19 cellular contexts compared by ENCODE assay signal in the genomic region with DNA sequence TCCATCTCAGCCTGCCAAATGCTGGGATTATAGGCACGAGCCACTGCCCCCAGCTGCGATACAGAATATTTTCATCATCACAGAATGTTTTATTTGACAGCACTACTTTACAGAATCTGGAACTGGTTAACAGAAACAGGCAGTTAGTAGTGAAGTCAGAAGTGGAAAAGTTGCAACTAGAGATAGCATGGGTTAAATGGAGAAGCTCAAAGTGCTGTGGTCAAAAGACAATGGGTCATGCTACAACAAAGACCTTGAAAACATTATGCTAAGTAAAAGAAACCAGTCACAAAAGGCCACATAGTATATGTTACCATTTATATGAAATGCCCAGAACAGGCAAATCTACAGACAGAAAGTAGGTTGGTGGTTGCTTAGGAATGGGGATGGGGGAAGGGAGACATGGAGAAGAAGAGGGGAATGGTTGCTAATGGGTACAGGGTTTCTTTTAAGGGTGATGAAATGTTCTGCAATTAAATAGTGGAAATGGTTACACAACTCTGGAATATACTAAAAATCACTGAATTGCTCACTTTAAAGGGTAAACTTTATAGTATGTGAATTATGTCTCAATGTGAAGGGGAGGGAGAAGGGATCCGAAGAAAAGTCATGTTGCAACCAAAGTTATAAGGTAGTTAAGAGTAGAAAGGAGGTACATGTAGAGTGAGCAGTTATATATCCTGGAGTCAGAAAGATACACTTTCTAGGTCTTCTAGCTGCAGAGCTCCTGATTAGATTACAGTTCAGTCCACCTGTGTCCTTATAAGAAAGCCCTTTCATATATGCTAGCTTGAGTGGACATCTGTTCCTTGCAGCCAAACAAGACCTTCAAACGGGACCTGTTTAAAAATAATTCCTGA. TPM values are rescaled to one million over a fixed set of nuclear protein-coding genes. Genes with fewer than 3 reads are reported as not detected.
DNase-seq lines count a peak whose midpoint lies in the region; ATAC-seq and TF ChIP-seq lines count a peak whose summit lies in the region.
"Had no signal": no experiment of that assay in that cellular context is flagged by ENCODE, and none has a peak within 500 bp of the region (broad histone marks: within the 10 kb centered on the region; RNA-seq: fewer than 3 reads in every experiment).

No MANE protein-coding gene starts in this region.

- no peak overlapping the region for H3K9ac ChIP-seq in KMS-11

- H3K36me3 Mint-ChIP-seq in stimulated activated effector memory CD8-positive, alpha-beta T cell treated with anti-CD3 and anti-CD28 coated beads, Interleukin-12 subunit alpha, Interleukin-12 subunit beta, amount 100 ng/mL, for 72 hours, result peaks cover 23% of the 10 kb centered on the region

- H3K79me2 ChIP-seq in KMS-11 (ENCODE audit: insufficient read depth, low read depth) (peaks cover 74% of the 10 kb centered on the region), osteoblast (ENCODE audit: insufficient read depth, low read length) (peaks cover 95% of the 10 kb centered on the region)

- H3K27ac Mint-ChIP-seq in stimulated activated effector memory CD8-positive, alpha-beta T cell treated with anti-CD3 and anti-CD28 coated beads, Interleukin-12 subunit alpha, Interleukin-12 subunit beta, amount 100 ng/mL, for 72 hours, result no peak overlapping the region
- H3K27ac Mint-ChIP-seq: T-helper 17 cell had no signal

- H4K20me1 ChIP-seq in KMS-11 (ENCODE audit: insufficient read depth) (peaks cover 6% of the 10 kb centered on the region), osteoblast (ENCODE audit: insufficient read depth, low read length) (peaks cover 48% of the 10 kb centered on the region)

- H3K9me3 Mint-ChIP-seq in stimulated activated effector memory CD8-positive, alpha-beta T cell treated with anti-CD3 and anti-CD28 coated beads, Interleukin-12 subunit alpha, Interleukin-12 subunit beta, amount 100 ng/mL, for 72 hours, result no peaks in the 10 kb centered on the region

- H3K4me3 Mint-ChIP-seq in stimulated activated effector memory CD8-positive, alpha-beta T cell treated with anti-CD3 and anti-CD28 coated beads, Interleukin-12 subunit alpha, Interleukin-12 subunit beta, amount 100 ng/mL, for 72 hours, result no peak overlapping the region
- H3K4me3 Mint-ChIP-seq: T-helper 17 cell had no signal

- H3K27me3 ChIP-seq in KMS-11 (ENCODE audit: insufficient read depth, low read depth) (no peaks in the 10 kb centered on the region), osteoblast (ENCODE audit: insufficient read depth, low read length) (no peaks in the 10 kb centered on the region)

- no peak for ATAC-seq in stimulated activated effector memory CD8-positive, alpha-beta T cell treated with anti-CD3 and anti-CD28 coated beads, Interleukin-12 subunit alpha, Interleukin-12 subunit beta, amount 100 ng/mL, for 72 hours
- ATAC-seq in GM19023 (IDR thresholded peaks at IDR 0.05; ENCODE audit: unreplicated experiment), result no peak
- no peak for ATAC-seq in GM18498 (IDR thresholded peaks at IDR 0.05; ENCODE audit: unreplicated experiment)
- ATAC-seq in GM18520 (IDR thresholded peaks at IDR 0.05; ENCODE audit: unreplicated experiment), result no peak
- ATAC-seq: T-helper 17 cell had no signal

- H3K4me1 Mint-ChIP-seq in stimulated activated effector memory CD8-positive, alpha-beta T cell treated with anti-CD3 and anti-CD28 coated beads, Interleukin-12 subunit alpha, Interleukin-12 subunit beta, amount 100 ng/mL, for 72 hours, result peaks cover 21% of the 10 kb centered on the region

- H3K4me3 ChIP-seq in AG10803 (ENCODE audit: low read length), result no peak overlapping the region
- no peak overlapping the region for H3K4me3 ChIP-seq in KMS-11 (IDR thresholded peaks at IDR 0.05; ENCODE audit: insufficient read depth, low read depth, low read length)
- H3K4me3 ChIP-seq in osteoblast (ENCODE audit: insufficient read depth, low read length), result no peak overlapping the region

- no peaks in the 10 kb centered on the region for H3K9me3 ChIP-seq in osteoblast (ENCODE audit: low read depth, low read length)

- TF ChIP-seq CTCF in AG10803 (conservative IDR thresholded peaks at IDR 0.05; ENCODE audit: low read length) (no peak), KMS-11 (conservative IDR thresholded peaks at IDR 0.05; ENCODE audit: low read depth, low read length) (no peak), osteoblast (IDR thresholded peaks at IDR 0.05; ENCODE audit: extremely low read depth, low read depth, low read length) (no peak)

- H3K36me3 ChIP-seq in KMS-11 (ENCODE audit: insufficient read depth), result no peaks in the 10 kb centered on the region
- peaks cover 18% of the 10 kb centered on the region for H3K36me3 ChIP-seq in osteoblast (ENCODE audit: insufficient read depth, low read length)

- peaks cover 63% of the 10 kb centered on the region for H3K4me1 ChIP-seq in KMS-11 (ENCODE audit: low read depth, poor library complexity, severe bottlenecking)
- H3K4me1 ChIP-seq in osteoblast (ENCODE audit: insufficient read depth, low read length), result peaks cover 9% of the 10 kb centered on the region

- no peak for TF ChIP-seq POLR2A in erythroblast (IDR thresholded peaks at IDR 0.05; ENCODE audit: low read length)

- peak overlapping the region; percentile 17; the same call in 1 of the 2 replicates for H3K4me2 ChIP-seq in KMS-11
- no peak overlapping the region for H3K4me2 ChIP-seq in osteoblast (ENCODE audit: insufficient read depth, low read length)

- H3K27ac ChIP-seq in KMS-11, result peak overlapping the region; percentile 25; the same call in 1 of the 2 replicates
- H3K27ac ChIP-seq in osteoblast (ENCODE audit: low read depth, low read length), result peak overlapping the region; percentile 27
- H3K27ac ChIP-seq: C4-2B had no signal

- peak; percentile 95 for DNase-seq in AG10803 (ENCODE audit: low read depth)
- peak; percentile 20 to 57 for DNase-seq in erythroblast (lab: John Stamatoyannopoulos, UW)
- no peak for DNase-seq in osteoblast (ENCODE audit: insufficient read length, low spot score, missing footprints)
- DNase-seq in stimulated activated effector memory CD8-positive, alpha-beta T cell treated with anti-CD3 and anti-CD28 coated beads, Interleukin-12 subunit alpha, Interleukin-12 subunit beta, amount 100 ng/mL, for 72 hours (ENCODE audit: low spot score in 2 of 2), result no peak
- DNase-seq: activated effector memory CD4-positive, alpha-beta T cell treated with Interleukin-2 at 50 U/mL for 16 hours; amygdala; DMS153; hippocampal formation; KG1; NCI-H1417 treated with DMSO at 0.1 percent for 48 hours; occipital lobe; SHP77; stimulated activated CD4-positive, alpha-beta T cell treated with anti-CD3 and anti-CD28 coated beads, Interleukin-4, amount 100 ng/mL, for 24 hours; T-helper 17 cell had no signal

- H2AFZ ChIP-seq in KMS-11 (ENCODE audit: low read depth), result no peak overlapping the region
- no peak overlapping the region for H2AFZ ChIP-seq in osteoblast (ENCODE audit: low read length)

RNA-seq across cellular contexts. Expression of a gene that starts 46.3 kb away (rescaled TPM):
- 0.29 and 0.36 TPM in 2 replicates for total RNA-seq in osteoblast
- total RNA-seq: occipital lobe had no signal

RNA-seq across cellular contexts. Expression of a gene that starts 57.7 kb away (rescaled TPM):
- 136 and 148 TPM in 2 replicates for total RNA-seq in osteoblast

Comparison
In these comparisons a context has a peak if more than half of its experiments do, and no peak if none do; other contexts are left out.
1. DNase-seq: peak in AG10803 (single experiment) and erythroblast (2 of 2); none in osteoblast (single experiment) and stimulated activated effector memory CD8-positive, alpha-beta T cell treated with anti-CD3 and anti-CD28 coated beads, Interleukin-12 subunit alpha, Interleukin-12 subunit beta, amount 100 ng/mL, for 72 hours (0 of 2).